In genomic region chr15:67828969-67829646, GRCh38 we compare ENCODE assay signal across 17 cellular contexts. TPM values are rescaled to one million over a fixed set of nuclear protein-coding genes. Genes with fewer than 3 reads are reported as not detected.
DNase-seq lines count a peak whose midpoint lies in the region; ATAC-seq and TF ChIP-seq lines count a peak whose summit lies in the region.
"Had no signal": no experiment of that assay in that cellular context is flagged by ENCODE, and none has a peak within 500 bp of the region (broad histone marks: within the 10 kb centered on the region; RNA-seq: fewer than 3 reads in every experiment).

No MANE protein-coding gene starts in this region.

- H3K36me3 Mint-ChIP-seq in CD4-positive, alpha-beta T cell (ENCODE audit: low read depth), result no peaks in the 10 kb centered on the region
- peaks cover 4% of the 10 kb centered on the region for H3K36me3 Mint-ChIP-seq in chondrocyte (ENCODE audit: low read depth)
- H3K36me3 Mint-ChIP-seq in naive thymus-derived CD8-positive, alpha-beta T cell, result peaks cover 0 to under 1% (median 0%) of the 10 kb centered on the region in 3 donors

- H3K4me1 Mint-ChIP-seq in CD4-positive, alpha-beta T cell (ENCODE audit: low read depth), result peaks cover 55% of the 10 kb centered on the region
- peaks cover 41% of the 10 kb centered on the region for H3K4me1 Mint-ChIP-seq in chondrocyte (ENCODE audit: low read depth)
- H3K4me1 Mint-ChIP-seq in naive thymus-derived CD8-positive, alpha-beta T cell, result peaks cover 17 to 58% (median 56%) of the 10 kb centered on the region in 4 donors

- intact Hi-C loops in CD4-positive, alpha-beta T cell (cut with DNase I, micrococcal nuclease), result no loop called here

- no peaks in the 10 kb centered on the region for H3K9me3 ChIP-seq in CD4-positive, alpha-beta T cell (ENCODE audit: control insufficient read depth, low read length)
- no peaks in the 10 kb centered on the region for H3K9me3 ChIP-seq in HUES48 (ENCODE audit: control insufficient read depth, insufficient read depth, low read length)
- H3K9me3 ChIP-seq: testis had no signal

- peak overlapping the region; percentile 72 for H3K4me3 Mint-ChIP-seq in CD4-positive, alpha-beta T cell
- no peak overlapping the region for H3K4me3 Mint-ChIP-seq in chondrocyte (ENCODE audit: unreplicated experiment)
- H3K4me3 Mint-ChIP-seq in naive thymus-derived CD8-positive, alpha-beta T cell, result peak overlapping the region; percentile 10 to 86 (median 60)

- CTCF ChIA-PET in CD4-positive, alpha-beta T cell (lab: Charles Lee), result no interaction called here

- H3K36me3 ChIP-seq in HUES48 (ENCODE audit: control insufficient read depth, insufficient read depth, low read length), result no peaks in the 10 kb centered on the region

- peaks cover 84% of the 10 kb centered on the region for H3K27me3 Mint-ChIP-seq in CD4-positive, alpha-beta T cell
- H3K27me3 Mint-ChIP-seq in chondrocyte (ENCODE audit: low read depth), result peaks cover 63% of the 10 kb centered on the region
- peaks cover 33 to 80% (median 61%) of the 10 kb centered on the region in 5 donors for H3K27me3 Mint-ChIP-seq in naive thymus-derived CD8-positive, alpha-beta T cell

- no peak overlapping the region for H3K9ac ChIP-seq in HUES48 (ENCODE audit: low read depth, low read length)
- H3K9ac ChIP-seq: BLaER1 treated with 17β-estradiol and CSF1 and Interleukin-3, amounts not matched to agents 10 nM and 100 nM had no signal

- H3K4me1 ChIP-seq in HUES48 (ENCODE audit: control insufficient read depth, insufficient read depth, low read length), result peaks cover 46% of the 10 kb centered on the region

- peaks cover 86% of the 10 kb centered on the region for H3K27me3 ChIP-seq in CD4-positive, alpha-beta T cell (ENCODE audit: control insufficient read depth, insufficient read depth, low read length)
- H3K27me3 ChIP-seq in HUES48 (ENCODE audit: control insufficient read depth, insufficient read depth, low read length), result peaks cover 100% of the 10 kb centered on the region

- no peak for ATAC-seq in CD4-positive, alpha-beta T cell (ENCODE audit: poor library complexity)
- ATAC-seq in naive thymus-derived CD8-positive, alpha-beta T cell, result no peak
- no peak for ATAC-seq in GM21576 (IDR thresholded peaks at IDR 0.05; ENCODE audit: unreplicated experiment)
- no peak for ATAC-seq in HG03469 (IDR thresholded peaks at IDR 0.05; ENCODE audit: unreplicated experiment)
- ATAC-seq: HepG2 had no signal

- H3K27ac Mint-ChIP-seq in CD4-positive, alpha-beta T cell, result no peak overlapping the region
- H3K27ac Mint-ChIP-seq in chondrocyte (ENCODE audit: unreplicated experiment), result no peak overlapping the region
- peak overlapping the region in 2 of 10 donors; percentile 15 to 53 for H3K27ac Mint-ChIP-seq in naive thymus-derived CD8-positive, alpha-beta T cell

- POLR2A ChIA-PET in CD4-positive, alpha-beta T cell (lab: Charles Lee), result interaction anchor here (1.5 to 1.8 kb wide), 2 partner anchors 12 to 45 kb away, joined by 3 to 4 read pairs; no protein-coding TSS in a partner anchor
- POLR2A ChIA-PET in naive thymus-derived CD8-positive, alpha-beta T cell (lab: Charles Lee), result interaction anchor here (1.4 kb wide), 1 partner anchor 47 kb away, joined by 4 read pairs; no protein-coding TSS in a partner anchor

- H3K4me3 ChIP-seq in HUES48 (ENCODE audit: low read depth, low read length), result peak overlapping the region; percentile 21; the same call in 1 of the 2 replicates
- H3K4me3 ChIP-seq: testis had no signal

- no peak for DNase-seq in CD4-positive, alpha-beta T cell
- DNase-seq in chondrocyte (ENCODE audit: low spot score), result peak; percentile 75
- DNase-seq in naive thymus-derived CD8-positive, alpha-beta T cell, result no peak
- no peak for DNase-seq in NCI-H1105 treated with DMSO at 0.1 percent for 48 hours (lab: John Stamatoyannopoulos, UW)
- DNase-seq in NCI-H524 treated with DMSO at 0.1 percent for 48 hours (lab: John Stamatoyannopoulos, UW), result no peak
- DNase-seq: activated gamma-delta T cell, caudate nucleus, GDM1, NCI-H82, SHP77 treated with DMSO at 0.1 percent for 48 hours, testis had no signal

- H3K27ac ChIP-seq in CD4-positive, alpha-beta T cell (ENCODE audit: low read depth, low read length), result no peak overlapping the region
- no peak overlapping the region for H3K27ac ChIP-seq in HUES48 (ENCODE audit: low read depth, low read length)
- H3K27ac ChIP-seq: BLaER1 treated with 17β-estradiol and CSF1 and Interleukin-3, amounts not matched to agents 10 nM and 100 nM; testis had no signal

- no peaks in the 10 kb centered on the region for H3K9me3 Mint-ChIP-seq in CD4-positive, alpha-beta T cell
- H3K9me3 Mint-ChIP-seq in chondrocyte (ENCODE audit: low read depth), result no peaks in the 10 kb centered on the region
- peaks cover 0 to 4% (median 0%) of the 10 kb centered on the region in 9 donors for H3K9me3 Mint-ChIP-seq in naive thymus-derived CD8-positive, alpha-beta T cell

- no peak for TF ChIP-seq CTCF in CD4-positive, alpha-beta T cell (IDR thresholded peaks at IDR 0.05)
- no peak for TF ChIP-seq CTCF in chondrocyte (IDR thresholded peaks at IDR 0.05)

RNA-seq across cellular contexts. Expression of gene SKOR1, which starts 3.8 kb away (rescaled TPM):
- total RNA-seq in CD4-positive, alpha-beta T cell, result 1 to 10 TPM; 1.8 to 2.2 TPM
- total RNA-seq in chondrocyte, result 0.15 to 0.27 TPM (median 0.22 TPM) in 3 replicates
- total RNA-seq in naive thymus-derived CD8-positive, alpha-beta T cell, result 1 to 10 TPM; 1.0 to 1.4 TPM
- polyA plus RNA-seq in naive thymus-derived CD8-positive, alpha-beta T cell, result under 1 TPM in 1 of 3 donors, not detected in 2; 0.05 TPM

RNA-seq across cellular contexts. Expression of gene RNU6-1, which starts 10.7 kb away (rescaled TPM):
- total RNA-seq in CD4-positive, alpha-beta T cell, result not detected
- not detected in 3 replicates for total RNA-seq in chondrocyte
- not detected for total RNA-seq in naive thymus-derived CD8-positive, alpha-beta T cell
- not detected for polyA plus RNA-seq in naive thymus-derived CD8-positive, alpha-beta T cell
- total RNA-seq: fibroblast of lung, testis had no signal
- polyA plus RNA-seq: fibroblast of lung, HepG2 had no signal
